ENCODE assay signal across 21 cellular contexts in the genomic region with DNA sequence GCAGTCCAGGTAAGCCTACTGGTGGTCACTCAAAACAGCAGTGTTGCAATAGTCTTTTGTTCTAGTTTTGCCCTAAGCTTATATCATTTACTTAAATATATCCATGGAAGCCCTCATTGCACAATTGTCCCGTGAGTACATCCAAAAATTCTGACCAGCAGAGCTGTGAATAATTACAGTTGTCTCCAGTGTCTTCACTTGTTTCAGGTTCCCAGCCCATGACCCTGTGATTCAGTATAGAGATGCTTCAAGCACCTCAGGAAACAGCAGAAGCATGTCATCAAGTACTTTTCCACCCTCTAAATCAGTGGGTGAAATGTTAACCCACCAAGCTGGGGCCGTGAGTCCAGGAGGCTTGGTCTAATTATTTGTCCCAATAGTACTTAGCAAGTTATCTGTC.
"Had no signal": no experiment of that assay in that cellular context is flagged by ENCODE, and none has a peak within 500 bp of the region (broad histone marks: within the 10 kb centered on the region; RNA-seq: fewer than 3 reads in every experiment).

No MANE protein-coding gene starts in this region.

- H3K36me3 Mint-ChIP-seq: memory B cell; natural killer cell; stimulated activated memory B cell treated with anti-CD40 and anti-IgM and Interleukin-4, amounts not matched to agents 10 μg/mL and 1 μg/mL and 100 μg/mL, for 72 hours; type B pancreatic cell had no signal

- H3K27ac ChIP-seq: dorsolateral prefrontal cortex, ovary, skin epidermis, spleen, testis, tibial artery had no signal

- H3K79me2 ChIP-seq: hepatocyte had no signal

- DNase-seq: dorsolateral prefrontal cortex; effector CD4-positive, alpha-beta T cell; head of caudate nucleus; kidney; natural killer cell; occipital lobe; ovary; spleen; stimulated activated CD4-positive, alpha-beta T cell treated with anti-CD3 and anti-CD28 coated beads, Interleukin-4, amount 100 ng/mL, for 4 hours; stimulated activated naive CD8-positive, alpha-beta T cell treated with anti-CD3 and anti-CD28 coated beads, Interleukin-15, Interleukin-2, amounts not matched to agents 100 U/mL and 50 U/mL, for 24 hours; substantia nigra; testis; tibial artery had no signal

- H3K36me3 ChIP-seq: ovary, spleen, tibial artery had no signal

- H3K4me1 Mint-ChIP-seq: memory B cell; natural killer cell; stimulated activated memory B cell treated with anti-CD40 and anti-IgM and Interleukin-4, amounts not matched to agents 10 μg/mL and 1 μg/mL and 100 μg/mL, for 72 hours had no signal

- H3K4me1 ChIP-seq: spleen, testis, tibial artery had no signal

- H3K4me3 Mint-ChIP-seq: memory B cell; natural killer cell; stimulated activated memory B cell treated with anti-CD40 and anti-IgM and Interleukin-4, amounts not matched to agents 10 μg/mL and 1 μg/mL and 100 μg/mL, for 72 hours; type B pancreatic cell had no signal

- H3K4me3 ChIP-seq: dorsolateral prefrontal cortex, hepatocyte, lung, ovary, skin epidermis, spleen, testis, tibial artery had no signal

- H3K9me3 ChIP-seq: ovary, spleen, testis, tibial artery had no signal

- H3K9me3 Mint-ChIP-seq: memory B cell; natural killer cell; stimulated activated memory B cell treated with anti-CD40 and anti-IgM and Interleukin-4, amounts not matched to agents 10 μg/mL and 1 μg/mL and 100 μg/mL, for 72 hours; type B pancreatic cell had no signal

- H3K27ac Mint-ChIP-seq: memory B cell; natural killer cell; stimulated activated memory B cell treated with anti-CD40 and anti-IgM and Interleukin-4, amounts not matched to agents 10 μg/mL and 1 μg/mL and 100 μg/mL, for 72 hours; type B pancreatic cell had no signal

- H3K27me3 Mint-ChIP-seq: type B pancreatic cell had no signal

- ATAC-seq: left lobe of liver; natural killer cell; sciatic nerve; stimulated activated memory B cell treated with anti-CD40 and anti-IgM and Interleukin-4, amounts not matched to agents 10 μg/mL and 1 μg/mL and 100 μg/mL, for 72 hours; stimulated activated naive CD8-positive, alpha-beta T cell treated with anti-CD3 and anti-CD28 coated beads, Interleukin-15, Interleukin-2, amounts not matched to agents 100 U/mL and 50 U/mL, for 24 hours had no signal

- H2AFZ ChIP-seq: hepatocyte had no signal

- H3K4me2 ChIP-seq: hepatocyte had no signal

- H3K27me3 ChIP-seq: hepatocyte, ovary, testis, tibial artery had no signal
